ENCODE assay signal across 8 cellular contexts in genomic region chr2:42493885-42494433, GRCh38. TPM values are rescaled to one million over a fixed set of nuclear protein-coding genes. Genes with fewer than 3 reads are reported as not detected.
DNase-seq lines count a peak whose midpoint lies in the region; ATAC-seq and TF ChIP-seq lines count a peak whose summit lies in the region.

Gene KCNG3, minus strand, starts transcription at chr2:42493982. Its CDS starts 481 bp downstream, at chr2:42493501.

- H3K4me1 ChIP-seq in stomach smooth muscle (ENCODE audit: control insufficient read depth, insufficient read depth, low read length) = peaks cover 19% of the 10 kb centered on the region

- peak; percentile 70 for ATAC-seq in HG03280 (IDR thresholded peaks at IDR 0.05; ENCODE audit: unreplicated experiment)
- ATAC-seq in naive thymus-derived CD8-positive, alpha-beta T cell = peak; percentile 74 to 80

- H3K27ac Mint-ChIP-seq in naive thymus-derived CD8-positive, alpha-beta T cell = peak within 1 kb of the TSS; percentile 29 to 96 (median 88)

- H3K27me3 ChIP-seq in stomach smooth muscle (ENCODE audit: control insufficient read depth in 1 of 2, insufficient read depth in 2 of 2, low read length in 2 of 2) = peaks cover 8 to 30% of the 10 kb centered on the region in 2 donors

- POLR2A ChIA-PET in naive thymus-derived CD8-positive, alpha-beta T cell (lab: Charles Lee) = interaction anchor here (0.5 to 2.6 kb wide), 5 partner anchors 26 to 316 kb away, joined by 3 to 7 read pairs (median 4); no protein-coding TSS in a partner anchor

- no peaks in the 10 kb centered on the region for H3K9me3 Mint-ChIP-seq in naive thymus-derived CD8-positive, alpha-beta T cell

- no peak within 1 kb of the TSS for H3K27ac ChIP-seq in stomach smooth muscle (ENCODE audit: low read length)

- H3K36me3 Mint-ChIP-seq in naive thymus-derived CD8-positive, alpha-beta T cell = no peaks in the 10 kb centered on the region

- H3K4me1 Mint-ChIP-seq in naive thymus-derived CD8-positive, alpha-beta T cell = peaks cover 7 to 18% (median 12%) of the 10 kb centered on the region in 4 donors

- H3K9me3 ChIP-seq in stomach smooth muscle (ENCODE audit: control insufficient read depth in 2 of 2, low read length in 2 of 2) = no peaks in the 10 kb centered on the region

- peak; percentile 75 for DNase-seq in NCI-H2029 (lab: John Stamatoyannopoulos, UW)
- no peak for DNase-seq in NCI-H2029 treated with DMSO at 0.1 percent for 48 hours (lab: John Stamatoyannopoulos, UW)
- DNase-seq in NCI-H748 (lab: John Stamatoyannopoulos, UW; ENCODE audit: unreplicated experiment) = peak; percentile 81
- peak; percentile 78 for DNase-seq in activated CD8-positive, alpha-beta memory T cell treated with anti-CD3 and anti-CD28 coated beads, Interleukin-2, amount 50 U/mL, for 4 hours
- DNase-seq in epithelial cell of proximal tubule (ENCODE audit: low read depth) = no peak
- DNase-seq in naive thymus-derived CD8-positive, alpha-beta T cell = peak; percentile 40 to 73 (median 58)

- H3K4me3 Mint-ChIP-seq in naive thymus-derived CD8-positive, alpha-beta T cell = peak within 1 kb of the TSS; percentile 91 to 99 (median 96)

- no peaks in the 10 kb centered on the region for H3K36me3 ChIP-seq in stomach smooth muscle (ENCODE audit: control insufficient read depth in 2 of 2, insufficient read depth in 2 of 2, low read length in 2 of 2)

- H3K9ac ChIP-seq in stomach smooth muscle (ENCODE audit: low read length in 2 of 2) = peak within 1 kb of the TSS; percentile 5 to 43

- H3K4me3 ChIP-seq in epithelial cell of proximal tubule (ENCODE audit: low read depth, low read length) (peak within 1 kb of the TSS; percentile 60), stomach smooth muscle (ENCODE audit: low read length in 2 of 2) (peak within 1 kb of the TSS; percentile 64 to 75)

- peaks cover 0 to 33% (median 0%) of the 10 kb centered on the region in 5 donors for H3K27me3 Mint-ChIP-seq in naive thymus-derived CD8-positive, alpha-beta T cell

- TF ChIP-seq CTCF in epithelial cell of proximal tubule (conservative IDR thresholded peaks at IDR 0.05; ENCODE audit: low read depth, low read length) = no peak

RNA-seq across cellular contexts. Expression of gene KCNG3, which starts in this region (rescaled TPM):
- not detected in 2 replicates for total RNA-seq in epithelial cell of proximal tubule
- total RNA-seq in naive thymus-derived CD8-positive, alpha-beta T cell = not detected
- polyA plus RNA-seq in naive thymus-derived CD8-positive, alpha-beta T cell = not detected

Comparison
In these comparisons a context has a peak if more than half of its experiments do, and no peak if none do; other contexts are left out.
1. DNase-seq: peak in NCI-H2029 (single experiment), NCI-H748 (single experiment) and activated CD8-positive, alpha-beta memory T cell treated with anti-CD3 and anti-CD28 coated beads, Interleukin-2, amount 50 U/mL, for 4 hours (single experiment); none in NCI-H2029 treated with DMSO at 0.1 percent for 48 hours (single experiment) and epithelial cell of proximal tubule (single experiment).
2. Peak in DNase-seq and ATAC-seq in naive thymus-derived CD8-positive, alpha-beta T cell; RNA of the gene not detected or under 1 TPM.